In the genomic region with DNA sequence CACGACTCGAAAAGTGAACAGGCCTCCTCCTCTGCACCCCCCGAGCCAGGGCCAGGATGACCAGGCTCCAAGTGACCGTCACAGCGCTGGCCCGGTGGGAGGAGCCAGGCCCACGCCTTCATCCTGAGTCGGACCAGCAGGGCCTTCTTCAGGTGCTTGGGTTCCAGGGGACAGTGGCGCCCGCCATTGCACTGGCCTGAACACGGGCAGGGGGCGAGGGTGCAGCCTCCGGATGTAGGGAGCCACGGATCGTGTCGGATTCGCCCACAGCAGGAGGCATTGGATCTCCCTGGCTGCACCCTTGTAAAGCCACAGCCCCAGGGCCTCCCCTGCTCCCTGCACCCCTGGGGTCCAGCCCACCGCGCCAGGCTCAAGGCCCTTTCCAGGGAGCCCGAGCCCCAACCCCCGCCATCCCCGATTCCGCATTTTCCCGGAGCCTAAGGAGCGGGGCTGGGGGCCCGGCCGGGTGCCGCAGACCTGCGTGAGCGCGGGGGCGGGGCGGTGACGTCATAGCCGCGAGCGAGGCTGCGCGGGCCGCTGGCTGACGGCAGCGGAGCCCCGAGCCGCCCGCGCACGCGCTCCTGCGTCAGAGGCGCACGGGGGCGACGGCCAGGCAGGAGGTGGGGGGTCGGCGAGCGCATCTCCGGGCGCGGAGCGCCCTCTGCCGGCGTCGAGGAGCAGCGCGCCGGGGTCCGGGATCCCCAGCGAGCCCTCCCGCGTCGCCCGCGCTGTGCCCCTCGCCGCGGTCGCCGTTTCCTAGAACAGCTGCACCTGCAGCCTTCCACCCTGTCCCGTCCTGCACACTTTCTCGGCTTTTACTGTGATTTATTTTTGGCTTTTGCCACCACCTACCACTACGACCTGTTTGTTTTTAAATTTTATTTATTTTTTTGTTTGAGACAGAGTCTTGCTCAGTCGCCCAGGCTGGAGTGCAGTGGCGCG, we compare ENCODE assay signal across 8 cellular contexts. TPM values are rescaled to one million over a fixed set of nuclear protein-coding genes. Genes with fewer than 3 reads are reported as not detected.
A peak's percentile ranks its signal among the peaks of the same experiment; 100 is the strongest.
DNase-seq lines count a peak whose midpoint lies in the region; ATAC-seq, FAIRE-seq and TF ChIP-seq lines count a peak whose summit lies in the region.

No MANE protein-coding gene starts in this region.

- intact Hi-C loops in PC-3 (cut with micrococcal nuclease): no loop called here

- H3K9ac ChIP-seq in HUES64 (ENCODE audit: low read depth, low read length) (peak overlapping the region; percentile 64), PC-3 (ENCODE audit: low read length) (no peak overlapping the region), muscle layer of colon (ENCODE audit: low read length) (no peak overlapping the region)

- no peaks in the 10 kb centered on the region for H3F3A ChIP-seq in PC-3 (ENCODE audit: low read length, unreplicated experiment)

- no peaks in the 10 kb centered on the region for H3K9me3 Mint-ChIP-seq in activated T-cell treated with anti-CD3 and anti-CD28 coated beads, Interleukin-2, amount 50 U/mL, for 24 hours

- FAIRE-seq in GM12891 (lab: Jason Lieb, UNC): peak; percentile 95

- no peaks in the 10 kb centered on the region for H4K20me1 ChIP-seq in PC-3 (ENCODE audit: low read length)

- no peaks in the 10 kb centered on the region for H3K9me2 ChIP-seq in PC-3 (replicated peaks; ENCODE audit: low read length)

- peaks cover 42% of the 10 kb centered on the region for H3K79me2 ChIP-seq in PC-3 (ENCODE audit: low read length)

- POLR2A ChIA-PET in PC-3 (lab: Charles Lee; ENCODE audit: unreplicated experiment): no interaction called here

- peak; percentile 61 for TF ChIP-seq CTCF in PC-3 (conservative IDR thresholded peaks at IDR 0.05; ENCODE audit: low read depth, low read length)

- H3K27me3 ChIP-seq in HUES64 (ENCODE audit: insufficient read depth, low read length) (no peaks in the 10 kb centered on the region), PC-3 (ENCODE audit: low read length) (no peaks in the 10 kb centered on the region), muscle layer of colon (ENCODE audit: control insufficient read depth in 1 of 2, insufficient read depth in 2 of 2, low read length in 2 of 2) (peaks cover 0 to 8% of the 10 kb centered on the region in 2 donors)

- peak overlapping the region; percentile 60 for H3K4me3 ChIP-seq in HUES64 (ENCODE audit: low read length)
- peak overlapping the region; percentile 55 for H3K4me3 ChIP-seq in PC-3 (ENCODE audit: low read length)
- H3K4me3 ChIP-seq in muscle layer of colon (ENCODE audit: low read depth in 1 of 2, low read length in 2 of 2): no peak overlapping the region

- H3K4me1 ChIP-seq in HUES64 (ENCODE audit: insufficient read depth, low read length) (peaks cover 7% of the 10 kb centered on the region; the same call in 1 of the 2 replicates), PC-3 (ENCODE audit: insufficient read depth, low read length) (peaks cover 24% of the 10 kb centered on the region), muscle layer of colon (ENCODE audit: insufficient read depth, low read length) (peaks cover 41% of the 10 kb centered on the region)

- H3K27ac Mint-ChIP-seq in activated T-cell treated with anti-CD3 and anti-CD28 coated beads, Interleukin-2, amount 50 U/mL, for 24 hours: peak overlapping the region; percentile 72

- peaks cover 54% of the 10 kb centered on the region for H3K4me1 Mint-ChIP-seq in activated T-cell treated with anti-CD3 and anti-CD28 coated beads, Interleukin-2, amount 50 U/mL, for 24 hours (ENCODE audit: low read depth)

- DNase-seq in GM12891 (ENCODE audit: insufficient read length, low spot score) (peak; percentile 100), PC-3 (peak; percentile 80)
- DNase-seq in activated T-cell treated with anti-CD3 and anti-CD28 coated beads, Interleukin-2, amount 50 U/mL, for 24 hours: peak; percentile 99
- DNase-seq in stimulated activated CD8-positive, alpha-beta memory T cell treated with anti-CD3 and anti-CD28 coated beads, Interleukin-4, amount 100 ng/mL, for 48 hours: peak; percentile 96

- ATAC-seq in PC-3 (peak; percentile 15), esophagus mucosa (peak; percentile 25), HG03159 (IDR thresholded peaks at IDR 0.05; ENCODE audit: unreplicated experiment) (no peak)

- BruUV-seq in PC-3 (replicated peaks; lab: Mats Ljungman, UMichigan): no TSS peak

- CTCF ChIA-PET in PC-3 (lab: Charles Lee): no interaction called here

- TF ChIP-seq POLR2A in GM12891 (IDR thresholded peaks at IDR 0.05; ENCODE audit: low read depth, low read length): no peak

- peaks cover 14% of the 10 kb centered on the region for H3K27me3 Mint-ChIP-seq in activated T-cell treated with anti-CD3 and anti-CD28 coated beads, Interleukin-2, amount 50 U/mL, for 24 hours

- H3K36me3 Mint-ChIP-seq in activated T-cell treated with anti-CD3 and anti-CD28 coated beads, Interleukin-2, amount 50 U/mL, for 24 hours (ENCODE audit: low read depth): peaks cover 28% of the 10 kb centered on the region

- H2AFZ ChIP-seq in PC-3 (ENCODE audit: low read length): no peak overlapping the region; the same call in 1 of the 2 replicates

- 9% methylated on average over 80 of the region's 84 CpGs for WGBS in HUES64

- peak overlapping the region; percentile 76; the same call in 1 of the 2 replicates for H3K27ac ChIP-seq in HUES64 (ENCODE audit: low read depth, low read length)
- H3K27ac ChIP-seq in PC-3 (ENCODE audit: low read length): no peak overlapping the region
- H3K27ac ChIP-seq in muscle layer of colon (ENCODE audit: low read depth, low read length): peak overlapping the region; percentile 81

- peak overlapping the region; percentile 94 for H3K4me3 Mint-ChIP-seq in activated T-cell treated with anti-CD3 and anti-CD28 coated beads, Interleukin-2, amount 50 U/mL, for 24 hours

- peaks cover 10% of the 10 kb centered on the region for H3K36me3 ChIP-seq in HUES64 (ENCODE audit: insufficient read depth, low read length)
- no peaks in the 10 kb centered on the region for H3K36me3 ChIP-seq in PC-3 (ENCODE audit: low read depth, low read length)
- H3K36me3 ChIP-seq in muscle layer of colon (ENCODE audit: insufficient read depth, low read length): peaks cover 4% of the 10 kb centered on the region

- H3K9me3 ChIP-seq in HUES64 (ENCODE audit: insufficient read depth, low read depth, low read length) (no peaks in the 10 kb centered on the region), PC-3 (ENCODE audit: low read length) (no peaks in the 10 kb centered on the region), muscle layer of colon (ENCODE audit: low read length) (no peaks in the 10 kb centered on the region)

- H3K4me2 ChIP-seq in PC-3 (ENCODE audit: low read length): peak overlapping the region; percentile 62

TF ChIP-seq in GM12891, 5 proteins besides CTCF, POLR2A, EP300 and RAD21:
- TF ChIP-seq TAF1 (IDR thresholded peaks at IDR 0.05; ENCODE audit: low read depth, low read length): no peak

RNA-seq across cellular contexts. Expression of a gene that starts 1.5 kb away (rescaled TPM):
- 209 TPM for polyA plus RNA-seq in GM12891 (2012; ENCODE audit: low read depth, missing spikeins)
- 131 TPM for polyA plus RNA-seq in HUES64 (2013, experiment 1 of 2)
- 132 TPM for polyA plus RNA-seq in HUES64 (2013, experiment 2 of 2)
- total RNA-seq in PC-3 (2014; rRNA removed) (102 and 187 TPM in 2 replicates), esophagus mucosa (251 TPM)

RNA-seq across cellular contexts. Expression of a gene that starts 2.3 kb away (rescaled TPM):
- polyA plus RNA-seq in GM12891 (2012; ENCODE audit: low read depth, missing spikeins): 1.5 TPM
- 7.7 TPM for polyA plus RNA-seq in HUES64 (2013, experiment 1 of 2)
- 10.9 TPM for polyA plus RNA-seq in HUES64 (2013, experiment 2 of 2)
- total RNA-seq in PC-3 (2014; rRNA removed) (3.3 and 6.3 TPM in 2 replicates), esophagus mucosa (2.0 TPM)

RNA-seq across cellular contexts. Expression of a gene that starts 8.3 kb away (rescaled TPM):
- 16.2 TPM for polyA plus RNA-seq in GM12891 (2012; ENCODE audit: low read depth, missing spikeins)
- polyA plus RNA-seq in HUES64 (2013, experiment 1 of 2): 116 TPM
- 108 TPM for polyA plus RNA-seq in HUES64 (2013, experiment 2 of 2)
- total RNA-seq in PC-3 (2014; rRNA removed) (17.3 and 41.8 TPM in 2 replicates), esophagus mucosa (99.3 TPM)

RNA-seq across cellular contexts. Expression of a gene that starts 29.1 kb away (rescaled TPM):
- 297 TPM for polyA plus RNA-seq in GM12891 (2012; ENCODE audit: low read depth, missing spikeins)
- polyA plus RNA-seq in HUES64 (2013, experiment 1 of 2): 162 TPM
- polyA plus RNA-seq in HUES64 (2013, experiment 2 of 2): 166 TPM
- total RNA-seq in PC-3 (2014; rRNA removed) (136 and 197 TPM in 2 replicates), esophagus mucosa (172 TPM)

RNA-seq across cellular contexts. Expression of a gene that starts 34.5 kb away (rescaled TPM):
- 27.4 TPM for polyA plus RNA-seq in GM12891 (2012; ENCODE audit: low read depth, missing spikeins)
- polyA plus RNA-seq in HUES64 (2013, experiment 1 of 2): 42.9 TPM
- polyA plus RNA-seq in HUES64 (2013, experiment 2 of 2): 36.7 TPM
- total RNA-seq in PC-3 (2014; rRNA removed) (82.4 and 93.0 TPM in 2 replicates), esophagus mucosa (35.0 TPM)

Comparison
In these comparisons a context has a peak if more than half of its experiments do, and no peak if none do; other contexts are left out.
1. H3K4me3 ChIP-seq: peak in HUES64 (single experiment) and PC-3 (single experiment); none in muscle layer of colon (0 of 2).
2. Peak in every context shown above with its lines, with median percentiles within 50 percentile points of each other: DNase-seq.